ENCODE assay signal across 24 cellular contexts in the genomic region with DNA sequence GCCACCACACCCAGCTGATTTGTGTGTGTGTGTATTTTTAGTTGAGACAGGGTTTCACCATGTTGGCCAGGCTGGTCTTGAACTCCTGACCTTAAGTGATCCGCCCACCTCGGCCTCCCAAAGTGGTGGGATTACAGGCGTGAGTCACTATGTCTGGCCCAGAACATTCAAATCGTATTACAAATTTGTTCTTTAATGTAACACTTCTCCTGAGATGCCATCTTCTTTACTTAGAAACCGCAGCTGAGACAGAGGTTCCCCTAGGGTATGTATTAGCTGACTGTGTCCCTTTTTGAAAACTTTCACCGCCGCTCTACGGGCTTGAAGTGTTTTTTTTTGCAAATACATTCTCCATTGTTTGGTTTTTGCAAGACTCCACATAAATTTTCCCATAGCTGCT.
DNase-seq lines count a peak whose midpoint lies in the region; ATAC-seq and TF ChIP-seq lines count a peak whose summit lies in the region.
"Had no signal": no experiment of that assay in that cellular context is flagged by ENCODE, and none has a peak within 500 bp of the region (broad histone marks: within the 10 kb centered on the region; RNA-seq: fewer than 3 reads in every experiment).

No MANE protein-coding gene starts in this region.

- no peaks in the 10 kb centered on the region for H3K27me3 ChIP-seq in mesendoderm (ENCODE audit: insufficient read depth, low read length, poor library complexity)
- H3K27me3 ChIP-seq: upper lobe of right lung had no signal

- no peak overlapping the region for H3K4me2 ChIP-seq in mesendoderm (ENCODE audit: low read length)
- H3K4me2 ChIP-seq: smooth muscle cell had no signal

- no peak overlapping the region for H3K23ac ChIP-seq in mesendoderm (ENCODE audit: low read length)

- no peak overlapping the region for H3K9ac ChIP-seq in mesendoderm (ENCODE audit: low read length)

- H3K4me3 ChIP-seq in astrocyte of the spinal cord (ENCODE audit: low read depth, low read length) (no peak overlapping the region), mesendoderm (ENCODE audit: low read length) (no peak overlapping the region)
- H3K4me3 ChIP-seq: body of pancreas, smooth muscle cell, upper lobe of right lung had no signal

- no peak overlapping the region for H3K4ac ChIP-seq in mesendoderm (ENCODE audit: low read depth, low read length)

- no peak overlapping the region for H2BK120ac ChIP-seq in mesendoderm (ENCODE audit: low read depth, low read length)

- DNase-seq in COLO829 (ENCODE audit: low spot score) (peak; percentile 66), LHCN-M2 (ENCODE audit: low read depth) (peak; percentile 61), astrocyte of the spinal cord (ENCODE audit: low read depth, low spot score) (peak; percentile 52), mesendoderm (no peak), inferior parietal cortex (ENCODE audit: extremely low spot score) (no peak), NCI-H1694 (lab: John Stamatoyannopoulos, UW) (no peak), Ammon's horn (ENCODE audit: low spot score) (no peak)
- DNase-seq: activated CD4-positive, CD25-positive, alpha-beta regulatory T cell; activated naive CD8-positive, alpha-beta T cell treated with anti-CD3 and anti-CD28 coated beads, Interleukin-2, amount 50 U/mL, for 24 hours; activated T-cell treated with anti-CD3 and anti-CD28 coated beads, Interleukin-2, amount 50 U/mL, for 72 hours; body of pancreas; DND-41; GOT3; hypothalamus; KG1; left colon; NCI-H146; NCI-H2107; nephron progenitor cell; stimulated activated naive CD4-positive, alpha-beta T cell treated with Interleukin-2 at 50 U/mL for 16 hours; T-helper 1 cell; upper lobe of right lung had no signal

- no peaks in the 10 kb centered on the region for H3K36me3 ChIP-seq in mesendoderm (ENCODE audit: control insufficient read depth, insufficient read depth, low read length)
- H3K36me3 ChIP-seq: upper lobe of right lung had no signal

- no peaks in the 10 kb centered on the region for H3K79me1 ChIP-seq in mesendoderm (ENCODE audit: low read length)

- H4K5ac ChIP-seq in mesendoderm (ENCODE audit: low read length) = no peak overlapping the region

- no peak overlapping the region for H2BK5ac ChIP-seq in mesendoderm (ENCODE audit: low read length)

- no peaks in the 10 kb centered on the region for H3K79me2 ChIP-seq in mesendoderm (ENCODE audit: control insufficient read depth, insufficient read depth, low read length)

- H3K4me1 ChIP-seq in mesendoderm (ENCODE audit: control insufficient read depth, low read depth, low read length) = peaks cover 4% of the 10 kb centered on the region
- H3K4me1 ChIP-seq: body of pancreas, upper lobe of right lung had no signal

- no peak overlapping the region for H3K18ac ChIP-seq in mesendoderm (ENCODE audit: low read length)

- no peak overlapping the region for H2BK15ac ChIP-seq in mesendoderm (replicated peaks; ENCODE audit: low read depth)

- ATAC-seq in GM19324 (IDR thresholded peaks at IDR 0.05; ENCODE audit: low FRiP score, unreplicated experiment) = no peak
- ATAC-seq: activated naive CD8-positive, alpha-beta T cell treated with anti-CD3 and anti-CD28 coated beads, Interleukin-2, amount 50 U/mL, for 24 hours; activated T-cell treated with anti-CD3 and anti-CD28 coated beads, Interleukin-2, amount 50 U/mL, for 72 hours; body of pancreas; left colon had no signal

- no peak overlapping the region for H3K56ac ChIP-seq in mesendoderm (ENCODE audit: low read length)

- peak overlapping the region; percentile 20 for H3K27ac ChIP-seq in mesendoderm (ENCODE audit: low read depth, low read length)
- H3K27ac ChIP-seq: body of pancreas, upper lobe of right lung had no signal

- TF ChIP-seq CTCF in astrocyte of the spinal cord (IDR thresholded peaks at IDR 0.05; ENCODE audit: low read depth, low read length) = no peak

- H2AK5ac ChIP-seq in mesendoderm (ENCODE audit: low read length) = no peak overlapping the region

- WGBS in mesendoderm (ENCODE audit: extremely low coverage, insufficient coverage, low lambda C conversion rate) = no CpG with 5 or more reads among the region's 8 CpGs

- in situ Hi-C loops in astrocyte of the spinal cord (cut with HindIII; ENCODE audit: low sequenced_read_pairs) = no loop called here

- no peak overlapping the region for H4K8ac ChIP-seq in mesendoderm (ENCODE audit: low read depth, low read length)

Comparison
In these comparisons a context has a peak if more than half of its experiments do, and no peak if none do; other contexts are left out.
1. DNase-seq: peak in COLO829 (single experiment), LHCN-M2 (single experiment) and astrocyte of the spinal cord (single experiment); none in mesendoderm (single experiment), inferior parietal cortex (single experiment), NCI-H1694 (single experiment) and Ammon's horn (single experiment).